ENCODE assay signal across 23 cellular contexts in genomic region chr20:33119725-33120720, GRCh38. TPM values are rescaled to one million over a fixed set of nuclear protein-coding genes. Genes with fewer than 3 reads are reported as not detected.
DNase-seq lines count a peak whose midpoint lies in the region; ATAC-seq and TF ChIP-seq lines count a peak whose summit lies in the region.
"Had no signal": no experiment of that assay in that cellular context is flagged by ENCODE, and none has a peak within 500 bp of the region (broad histone marks: within the 10 kb centered on the region; RNA-seq: fewer than 3 reads in every experiment).

No MANE protein-coding gene starts in this region.

- peak; percentile 69 for DNase-seq in GM13977 (ENCODE audit: low spot score)
- no peak for DNase-seq in activated naive CD8-positive, alpha-beta T cell treated with anti-CD3 and anti-CD28 coated beads, Interleukin-2, amount 50 U/mL, for 24 hours
- no peak for DNase-seq in prostate gland (ENCODE audit: low spot score)
- DNase-seq in NCI-H2029 (lab: John Stamatoyannopoulos, UW), result no peak
- DNase-seq in NCI-H1092 treated with DMSO at 0.1 percent for 48 hours (lab: John Stamatoyannopoulos, UW), result no peak
- no peak for DNase-seq in left ventricle myocardium superior
- DNase-seq: activated gamma-delta T cell treated with Interleukin-2 at 50 U/mL for 16 hours; body of pancreas; COR-L47; esophagus squamous epithelium; GF-D8; GOT3; heart right ventricle; IMR-90; NCI-H2171; NK-92 treated with Interleukin-12 subunit alpha and Interleukin-12 subunit beta, amount 100 ng/mL, for 24 hours; stimulated activated CD4-positive, alpha-beta T cell treated with anti-CD3 and anti-CD28 coated beads, Interleukin-12 subunit alpha, Interleukin-12 subunit beta, amount 100 ng/mL, for 4 hours had no signal

- peak overlapping the region in 5 of 11 experiments; percentile 33 to 80 (median 66); a peak in 9 of 22 replicates for H3K27ac ChIP-seq in BLaER1 treated with 17β-estradiol and CSF1 and Interleukin-3, amounts not matched to agents 10 nM and 100 nM
- no peak overlapping the region for H3K27ac ChIP-seq in prostate gland
- H3K27ac ChIP-seq: body of pancreas, esophagus squamous epithelium, heart right ventricle, SJSA1 had no signal

- no peak overlapping the region for H3K4me3 ChIP-seq in BLaER1 treated with 17β-estradiol and CSF1 and Interleukin-3, amounts not matched to agents 10 nM and 100 nM
- H3K4me3 ChIP-seq in prostate gland, result no peak overlapping the region
- H3K4me3 ChIP-seq: body of pancreas, esophagus squamous epithelium, heart right ventricle, SJSA1 had no signal

- peaks cover 5% of the 10 kb centered on the region for H3K9me3 Mint-ChIP-seq in activated naive CD8-positive, alpha-beta T cell treated with anti-CD3 and anti-CD28 coated beads, Interleukin-2, amount 50 U/mL, for 24 hours
- H3K9me3 Mint-ChIP-seq: dendritic cell treated with granulocyte-macrophage colony-stimulating factor and Interleukin-4, amounts not matched to agents 40 ng/mL and 50 ng/mL, for 4 days had no signal

- peak overlapping the region in 2 of 11 experiments; percentile 44 to 59; a peak in 4 of 22 replicates for H3K9ac ChIP-seq in BLaER1 treated with 17β-estradiol and CSF1 and Interleukin-3, amounts not matched to agents 10 nM and 100 nM

- H3K4me3 Mint-ChIP-seq in activated naive CD8-positive, alpha-beta T cell treated with anti-CD3 and anti-CD28 coated beads, Interleukin-2, amount 50 U/mL, for 24 hours, result no peak overlapping the region
- H3K4me3 Mint-ChIP-seq: dendritic cell treated with granulocyte-macrophage colony-stimulating factor and Interleukin-4, amounts not matched to agents 40 ng/mL and 50 ng/mL, for 4 days; mesothelial cell of epicardium; neural crest cell had no signal

- TF ChIP-seq POLR2A in prostate gland (IDR thresholded peaks at IDR 0.05), result no peak

- intact Hi-C loops in prostate gland (cut with DNase I) (no loop called here), left ventricle myocardium superior (cut with micrococcal nuclease) (no loop called here)

- H3K27ac Mint-ChIP-seq in activated naive CD8-positive, alpha-beta T cell treated with anti-CD3 and anti-CD28 coated beads, Interleukin-2, amount 50 U/mL, for 24 hours, result no peak overlapping the region
- H3K27ac Mint-ChIP-seq: dendritic cell treated with granulocyte-macrophage colony-stimulating factor and Interleukin-4, amounts not matched to agents 40 ng/mL and 50 ng/mL, for 4 days; mesothelial cell of epicardium had no signal

- H3K4me1 Mint-ChIP-seq in activated naive CD8-positive, alpha-beta T cell treated with anti-CD3 and anti-CD28 coated beads, Interleukin-2, amount 50 U/mL, for 24 hours, result peaks cover 16% of the 10 kb centered on the region
- H3K4me1 Mint-ChIP-seq: mesothelial cell of epicardium had no signal

- H3K9me3 ChIP-seq in BLaER1 treated with 17β-estradiol and CSF1 and Interleukin-3, amounts not matched to agents 10 nM and 100 nM (replicated peaks in 1 of 11), result peaks cover 19 to 45% (median 40%) of the 10 kb centered on the region in 11 experiments
- H3K9me3 ChIP-seq in prostate gland, result no peaks in the 10 kb centered on the region

- ATAC-seq in HG03064 (IDR thresholded peaks at IDR 0.05; ENCODE audit: low read depth, unreplicated experiment) (peak; percentile 57), left ventricle myocardium superior (no peak)
- ATAC-seq in activated naive CD8-positive, alpha-beta T cell treated with anti-CD3 and anti-CD28 coated beads, Interleukin-2, amount 50 U/mL, for 24 hours, result peak; percentile 84
- ATAC-seq: body of pancreas, heart right ventricle had no signal

- H3K27me3 Mint-ChIP-seq in activated naive CD8-positive, alpha-beta T cell treated with anti-CD3 and anti-CD28 coated beads, Interleukin-2, amount 50 U/mL, for 24 hours, result peaks cover 2% of the 10 kb centered on the region

- H4K20me1 ChIP-seq in BLaER1 treated with 17β-estradiol and CSF1 and Interleukin-3, amounts not matched to agents 10 nM and 100 nM, result no peaks in the 10 kb centered on the region

- no peaks in the 10 kb centered on the region for H3K27me3 ChIP-seq in BLaER1 treated with 17β-estradiol and CSF1 and Interleukin-3, amounts not matched to agents 10 nM and 100 nM
- no peaks in the 10 kb centered on the region for H3K27me3 ChIP-seq in prostate gland (replicated peaks; ENCODE audit: insufficient read depth)
- H3K27me3 ChIP-seq: body of pancreas, SJSA1 had no signal

- TF ChIP-seq CTCF in GM13977 (IDR thresholded peaks at IDR 0.05; ENCODE audit: extremely low read depth, insufficient read depth, missing control alignments) (no peak), prostate gland (IDR thresholded peaks at IDR 0.05) (no peak)

- in situ Hi-C loops in GM13977 (cut with MboI; ENCODE audit: low pct_unique_long_range_greater_than_20kb, low sequenced_read_pairs, unreplicated experiment), result no loop called here

- 74% methylated on average over 3 of the region's 3 CpGs for WGBS in prostate gland

- peaks cover 0 to 23% (median 4%) of the 10 kb centered on the region in 10 experiments; a peak in 9 of 20 replicates for H3K4me1 ChIP-seq in BLaER1 treated with 17β-estradiol and CSF1 and Interleukin-3, amounts not matched to agents 10 nM and 100 nM
- no peaks in the 10 kb centered on the region for H3K4me1 ChIP-seq in prostate gland (replicated peaks)
- H3K4me1 ChIP-seq: esophagus squamous epithelium, heart right ventricle had no signal

- peak overlapping the region in 6 of 11 experiments; percentile 9 to 68 (median 57); a peak in 10 of 22 replicates for H3K4me2 ChIP-seq in BLaER1 treated with 17β-estradiol and CSF1 and Interleukin-3, amounts not matched to agents 10 nM and 100 nM

- no peaks in the 10 kb centered on the region for H3K36me3 ChIP-seq in BLaER1 treated with 17β-estradiol and CSF1 and Interleukin-3, amounts not matched to agents 10 nM and 100 nM
- no peaks in the 10 kb centered on the region for H3K36me3 ChIP-seq in prostate gland
- H3K36me3 ChIP-seq: esophagus squamous epithelium, heart right ventricle, SJSA1 had no signal

- H3K36me3 Mint-ChIP-seq in activated naive CD8-positive, alpha-beta T cell treated with anti-CD3 and anti-CD28 coated beads, Interleukin-2, amount 50 U/mL, for 24 hours (ENCODE audit: low read depth), result no peaks in the 10 kb centered on the region
- H3K36me3 Mint-ChIP-seq: mesothelial cell of epicardium had no signal

RNA-seq across cellular contexts. Expression of gene BPIFB4, which starts 40.6 kb away (rescaled TPM):
- total RNA-seq in prostate gland, result 1 to 10 TPM in 1 of 2 donors, not detected in 1; 1.1 TPM
- not detected for total RNA-seq in left ventricle myocardium superior
- total RNA-seq: body of pancreas, esophagus squamous epithelium, heart right ventricle, IMR-90, mesothelial cell of epicardium, neural crest cell, SJSA1 had no signal

RNA-seq across cellular contexts. Expression of gene BPIFA2, which starts 47.9 kb away (rescaled TPM):
- total RNA-seq in prostate gland (not detected), left ventricle myocardium superior (not detected)
- total RNA-seq: body of pancreas, esophagus squamous epithelium, heart right ventricle, IMR-90, mesothelial cell of epicardium, neural crest cell, SJSA1 had no signal
